18 cellular contexts compared by ENCODE assay signal in genomic region chr14:51823706-51824105, GRCh38. TPM values are rescaled to one million over a fixed set of nuclear protein-coding genes. Genes with fewer than 3 reads are reported as not detected.
DNase-seq lines count a peak whose midpoint lies in the region; ATAC-seq and TF ChIP-seq lines count a peak whose summit lies in the region.
"Had no signal": no experiment of that assay in that cellular context is flagged by ENCODE, and none has a peak within 500 bp of the region (broad histone marks: within the 10 kb centered on the region; RNA-seq: fewer than 3 reads in every experiment).

No MANE protein-coding gene starts in this region.

- H3K36me3 ChIP-seq in adipocyte (ENCODE audit: control insufficient read depth, insufficient read depth, low read length, severe bottlenecking) (no peaks in the 10 kb centered on the region), right lobe of liver (no peaks in the 10 kb centered on the region)

- H3K9ac ChIP-seq in adipocyte (ENCODE audit: low read length), result no peak overlapping the region

- ATAC-seq in right lobe of liver (no peak), HG03432 (IDR thresholded peaks at IDR 0.05; ENCODE audit: unreplicated experiment) (no peak), GM19351 (IDR thresholded peaks at IDR 0.05; ENCODE audit: unreplicated experiment) (no peak), HG03175 (IDR thresholded peaks at IDR 0.05; ENCODE audit: unreplicated experiment) (no peak)
- ATAC-seq: SK-N-SH treated with all-trans-retinoic acid at 6 μM for 48 hours had no signal

- intact Hi-C loops in right lobe of liver (cut with DNase I), result no loop called here

- H3K27me3 ChIP-seq in adipocyte (replicated peaks; ENCODE audit: control insufficient read depth, insufficient read depth, low read length), result no peaks in the 10 kb centered on the region
- H3K27me3 ChIP-seq in right lobe of liver, result no peaks in the 10 kb centered on the region

- H3K4me3 ChIP-seq in adipocyte (ENCODE audit: low read length) (no peak overlapping the region), fibroblast of villous mesenchyme (ENCODE audit: low read depth, low read length) (no peak overlapping the region), right lobe of liver (no peak overlapping the region)
- H3K4me3 ChIP-seq: PC-9 had no signal

- WGBS in right lobe of liver (ENCODE audit: insufficient coverage, low coverage, low lambda C conversion rate, missing lambda C conversion rate), result 57% methylated on average over 6 of the region's 6 CpGs

- no peak overlapping the region for H3K27ac ChIP-seq in right lobe of liver
- H3K27ac ChIP-seq: PC-9 had no signal

- H3K4me1 ChIP-seq in adipocyte (ENCODE audit: control insufficient read depth, insufficient read depth, low read length) (peaks cover 29% of the 10 kb centered on the region), right lobe of liver (no peaks in the 10 kb centered on the region)

- H3K9me3 ChIP-seq in adipocyte (ENCODE audit: control insufficient read depth, low read length), result no peaks in the 10 kb centered on the region
- no peaks in the 10 kb centered on the region for H3K9me3 ChIP-seq in right lobe of liver

- DNase-seq in ELR (ENCODE audit: low read depth) (peak; percentile 47), LHCN-M2 (ENCODE audit: low read depth) (peak; percentile 37), adipocyte (ENCODE audit: low read depth) (peak; percentile 6), fibroblast of villous mesenchyme (ENCODE audit: low read depth) (peak; percentile 66), right lobe of liver (no peak)
- DNase-seq: AML-193, NCI-H1048, NCI-H146, NCI-H2081 treated with DMSO at 0.1 percent for 48 hours, NCI-H2227 treated with DMSO at 0.1 percent for 48 hours, NCI-H524 treated with DMSO at 0.1 percent for 48 hours, Right ventricle myocardium superior had no signal

- TF ChIP-seq CTCF in fibroblast of villous mesenchyme (IDR thresholded peaks at IDR 0.05; ENCODE audit: insufficient read depth, low read depth, low read length), result no peak
- TF ChIP-seq CTCF in right lobe of liver (IDR thresholded peaks at IDR 0.05), result no peak

- no peak for TF ChIP-seq POLR2A in right lobe of liver (IDR thresholded peaks at IDR 0.05)

RNA-seq across cellular contexts. Expression of gene GNG2, which starts 36.7 kb away (rescaled TPM):
- 45.6 and 54.1 TPM in 2 replicates for total RNA-seq in LHCN-M2 (2014; rRNA removed)
- 9.2 TPM for polyA plus RNA-seq in LHCN-M2 (2012)
- 4.3 and 12.9 TPM in 2 replicates for total RNA-seq in fibroblast of villous mesenchyme
- total RNA-seq in right lobe of liver, result 1 to 10 TPM; 1.9 to 7.6 (median 3.5) TPM
- total RNA-seq: HT-29 had no signal

Comparison
In these comparisons a context has a peak if more than half of its experiments do, and no peak if none do; other contexts are left out.
1. DNase-seq: peak in ELR (single experiment), LHCN-M2 (single experiment), adipocyte (single experiment) and fibroblast of villous mesenchyme (single experiment); none in right lobe of liver (0 of 3).